16 cellular contexts compared by ENCODE assay signal in genomic region chr1:235455806-235456205, GRCh38. TPM values are rescaled to one million over a fixed set of nuclear protein-coding genes. Genes with fewer than 3 reads are reported as not detected.
DNase-seq lines count a peak whose midpoint lies in the region; ATAC-seq and TF ChIP-seq lines count a peak whose summit lies in the region.
"Had no signal": no experiment of that assay in that cellular context is flagged by ENCODE, and none has a peak within 500 bp of the region (broad histone marks: within the 10 kb centered on the region; RNA-seq: fewer than 3 reads in every experiment).

No MANE protein-coding gene starts in this region.

- H3K4me1 ChIP-seq in adrenal gland (replicated peaks in 1 of 2): peaks cover under 1 to 3% of the 10 kb centered on the region in 2 donors
- no peaks in the 10 kb centered on the region for H3K4me1 ChIP-seq in gastrocnemius medialis
- H3K4me1 ChIP-seq in Karpas-422 (ENCODE audit: low read length): no peaks in the 10 kb centered on the region

- H4K20me1 ChIP-seq in Karpas-422 (ENCODE audit: insufficient read depth, low read depth, low read length): no peaks in the 10 kb centered on the region

- no peak for TF ChIP-seq CTCF in adrenal gland (IDR thresholded peaks at IDR 0.05)
- TF ChIP-seq CTCF in gastrocnemius medialis (IDR thresholded peaks at IDR 0.05 in 4 of 5, conservative IDR thresholded peaks at IDR 0.05 in 1 of 5): no peak
- TF ChIP-seq CTCF in dorsolateral prefrontal cortex (IDR thresholded peaks at IDR 0.05 in 54 of 56, conservative IDR thresholded peaks at IDR 0.05 in 2 of 56; ENCODE audit: low read depth in 1 of 56, partially characterized antibody in 56 of 56): no peak

- H3K9ac ChIP-seq in Karpas-422 (ENCODE audit: low read length): no peak overlapping the region

- DNase-seq in D341Med (ENCODE audit: low spot score) (peak; percentile 38), G401 (ENCODE audit: low spot score) (peak; percentile 86), NCI-H2171 treated with DMSO at 0.1 percent for 48 hours (lab: John Stamatoyannopoulos, UW) (peak; percentile 83), cerebellum (ENCODE audit: low spot score) (peak; percentile 57), adrenal gland (no peak), gastrocnemius medialis (no peak), Karpas-422 (no peak), dorsolateral prefrontal cortex (no peak)
- DNase-seq: ACHN; CD4-positive, CD25-positive, alpha-beta regulatory T cell; MM.1S; NCI-H2107; NCI-H510A; SHP77; T-helper 17 cell had no signal

- H3K4me2 ChIP-seq in Karpas-422 (ENCODE audit: low read depth, low read length, poor library complexity, severe bottlenecking): no peak overlapping the region

- no peak overlapping the region for H3K4me3 ChIP-seq in adrenal gland
- no peak overlapping the region for H3K4me3 ChIP-seq in gastrocnemius medialis
- no peak overlapping the region for H3K4me3 ChIP-seq in Karpas-422 (ENCODE audit: low read length)
- no peak overlapping the region for H3K4me3 ChIP-seq in dorsolateral prefrontal cortex

- H3K36me3 ChIP-seq in adrenal gland (replicated peaks in 1 of 2) (peaks cover 0 to under 1% of the 10 kb centered on the region in 2 donors), gastrocnemius medialis (peaks cover 0 to 32% of the 10 kb centered on the region in 2 donors), Karpas-422 (ENCODE audit: insufficient read depth, low read length) (no peaks in the 10 kb centered on the region; the same call in 1 of the 2 replicates)

- intact Hi-C loops in adrenal gland (cut with DNase I) (no loop called here), gastrocnemius medialis (cut with DNase I; ENCODE audit: low total_unique reads) (no loop called here), dorsolateral prefrontal cortex (cut with DNase I) (no loop called here)

- no peaks in the 10 kb centered on the region for H3K79me2 ChIP-seq in Karpas-422 (ENCODE audit: low read length)

- ATAC-seq in gastrocnemius medialis: no peak
- ATAC-seq: Panc1, T-helper 17 cell had no signal

- TF ChIP-seq POLR2A in adrenal gland (IDR thresholded peaks at IDR 0.05) (no peak), gastrocnemius medialis (IDR thresholded peaks at IDR 0.05) (no peak)

- WGBS in adrenal gland, 4 donors: 64 to 76% (median 67%) methylated on average over 4 of the region's 4 CpGs

- H3K27me3 ChIP-seq in adrenal gland (no peaks in the 10 kb centered on the region), gastrocnemius medialis (no peaks in the 10 kb centered on the region), Karpas-422 (ENCODE audit: low read length) (no peaks in the 10 kb centered on the region), dorsolateral prefrontal cortex (no peaks in the 10 kb centered on the region)

- in situ Hi-C loops in G401 (cut with HindIII; ENCODE audit: low sequenced_read_pairs) (no loop called here), gastrocnemius medialis (cut with MboI; ENCODE audit: low sequenced_read_pairs in 4 of 4) (no loop called here)

- no peak overlapping the region for H2AFZ ChIP-seq in Karpas-422 (ENCODE audit: low read length)

- no peaks in the 10 kb centered on the region for H3K9me2 ChIP-seq in Karpas-422 (replicated peaks; ENCODE audit: insufficient read depth, low read length)

- H3K27ac ChIP-seq in adrenal gland (no peak overlapping the region), gastrocnemius medialis (no peak overlapping the region), Karpas-422 (ENCODE audit: low read length) (no peak overlapping the region), dorsolateral prefrontal cortex (peak overlapping the region in 2 of 59 donors; percentile 8 to 25)

- H3K9me3 ChIP-seq in adrenal gland (replicated peaks in 1 of 3) (no peaks in the 10 kb centered on the region), gastrocnemius medialis (no peaks in the 10 kb centered on the region), Karpas-422 (ENCODE audit: low read length) (no peaks in the 10 kb centered on the region)

RNA-seq across cellular contexts. Expression of gene B3GALNT2, which starts 48.4 kb away (rescaled TPM):
- 19.4 and 33.8 TPM in 2 replicates for total RNA-seq in G401 (2014; rRNA removed; shearing (Covaris generic))
- total RNA-seq in cerebellum (37.0 TPM), adrenal gland (10 to 100 TPM; 19.1 to 66.2 (median 24.1) TPM), gastrocnemius medialis (10 to 100 TPM; 28.8 to 35.3 (median 32.4) TPM), dorsolateral prefrontal cortex (10 to 100 TPM; 10.8 to 32.0 (median 18.0) TPM)
- 10 to 100 TPM in 1 of 3 donors, 1 to 10 TPM in 2; 2.7 to 15.7 (median 2.9) TPM for polyA plus RNA-seq in adrenal gland
- total RNA-seq in Karpas-422 (2014; rRNA removed; shearing (Covaris generic); ENCODE audit: low replicate concordance): 10.8 and 15.4 TPM in 2 replicates

Comparison
In these comparisons a context has a peak if more than half of its experiments do, and no peak if none do; other contexts are left out.
1. DNase-seq: peak in D341Med (single experiment), G401 (single experiment), NCI-H2171 treated with DMSO at 0.1 percent for 48 hours (single experiment) and cerebellum (single experiment); none in adrenal gland (0 of 7), gastrocnemius medialis (0 of 2), Karpas-422 (single experiment) and dorsolateral prefrontal cortex (0 of 10).